ENCODE assay signal across 25 cellular contexts in genomic region chr19:3272532-3272931, GRCh38. TPM values are rescaled to one million over a fixed set of nuclear protein-coding genes. Genes with fewer than 3 reads are reported as not detected.
DNase-seq lines count a peak whose midpoint lies in the region; ATAC-seq and TF ChIP-seq lines count a peak whose summit lies in the region.
"Had no signal": no experiment of that assay in that cellular context is flagged by ENCODE, and none has a peak within 500 bp of the region (broad histone marks: within the 10 kb centered on the region; RNA-seq: fewer than 3 reads in every experiment).

No MANE protein-coding gene starts in this region.

- no peaks in the 10 kb centered on the region for H4K20me1 ChIP-seq in SK-N-SH (ENCODE audit: insufficient read depth)
- no peaks in the 10 kb centered on the region for H4K20me1 ChIP-seq in osteoblast (ENCODE audit: insufficient read depth, low read length)

- 60% methylated on average over 3 of the region's 3 CpGs for WGBS in SK-N-SH (ENCODE audit: low lambda C conversion rate)

- peaks cover 17% of the 10 kb centered on the region for H3K27me3 Mint-ChIP-seq in glutamatergic neuron (ENCODE audit: unreplicated experiment)

- peaks cover 5% of the 10 kb centered on the region for H3K36me3 Mint-ChIP-seq in glutamatergic neuron (ENCODE audit: unreplicated experiment)
- peaks cover 0 to 7% of the 10 kb centered on the region in 2 donors for H3K36me3 Mint-ChIP-seq in activated naive CD4-positive, alpha-beta T cell treated with anti-CD3 and anti-CD28 coated beads, Interleukin-2, amount 50 U/mL, for 72 hours
- H3K36me3 Mint-ChIP-seq: CD14-positive monocyte; CD4-positive, CD25-positive, alpha-beta regulatory T cell had no signal

- POLR2A ChIA-PET in SK-N-SH (lab: Yijun Ruan, JAX) = no interaction called here

- H3K79me2 ChIP-seq in SK-N-SH (ENCODE audit: insufficient read depth) (no peaks in the 10 kb centered on the region), osteoblast (ENCODE audit: insufficient read depth, low read length) (no peaks in the 10 kb centered on the region)

- H3K4me3 ChIP-seq in SK-N-SH (ENCODE audit: low read depth in 2 of 2, low read length in 1 of 2) (no peak overlapping the region), osteoblast (ENCODE audit: insufficient read depth, low read length) (no peak overlapping the region), left lung (no peak overlapping the region), upper lobe of right lung (no peak overlapping the region)
- H3K4me3 ChIP-seq: A549, BLaER1 had no signal

- H3K4me2 ChIP-seq in SK-N-SH = no peak overlapping the region
- H3K4me2 ChIP-seq in osteoblast (ENCODE audit: insufficient read depth, low read length) = no peak overlapping the region
- H3K4me2 ChIP-seq: A549 had no signal

- H3K4me1 Mint-ChIP-seq in glutamatergic neuron (ENCODE audit: low read depth, unreplicated experiment) = peaks cover 10% of the 10 kb centered on the region

- H3K27me3 ChIP-seq in SK-N-SH (ENCODE audit: insufficient read depth) (peaks cover 5% of the 10 kb centered on the region; the same call in 1 of the 2 replicates), osteoblast (ENCODE audit: insufficient read depth, low read length) (peaks cover 42% of the 10 kb centered on the region), left lung (peaks cover 22 to 100% of the 10 kb centered on the region in 2 donors), upper lobe of right lung (peaks cover 71% of the 10 kb centered on the region)

- H3K36me3 ChIP-seq in SK-N-SH (replicated peaks in 1 of 2; ENCODE audit: control insufficient read depth in 1 of 2, insufficient read depth in 2 of 2, low read length in 1 of 2) (no peaks in the 10 kb centered on the region), osteoblast (ENCODE audit: insufficient read depth, low read length) (no peaks in the 10 kb centered on the region), left lung (no peaks in the 10 kb centered on the region), upper lobe of right lung (no peaks in the 10 kb centered on the region)
- H3K36me3 ChIP-seq: BE2C, BLaER1 had no signal

- H3K4me3 Mint-ChIP-seq in glutamatergic neuron (ENCODE audit: unreplicated experiment) = peak overlapping the region; percentile 20
- H3K4me3 Mint-ChIP-seq: CD14-positive monocyte; CD4-positive, alpha-beta memory T cell had no signal

- TF ChIP-seq EP300 in SK-N-SH (IDR thresholded peaks at IDR 0.05; ENCODE audit: borderline replicate concordance in 1 of 2, low read depth in 1 of 2, low read length in 1 of 2) = no peak

- ATAC-seq in SK-N-SH treated with all-trans-retinoic acid at 6 μM for 48 hours = no peak
- ATAC-seq in left lung = no peak
- ATAC-seq in upper lobe of right lung = no peak
- no peak for ATAC-seq in activated naive CD4-positive, alpha-beta T cell treated with anti-CD3 and anti-CD28 coated beads, Interleukin-2, amount 50 U/mL, for 72 hours
- ATAC-seq: A549 had no signal

- H3K4me1 ChIP-seq in SK-N-SH (ENCODE audit: control insufficient read depth in 1 of 2, insufficient read depth in 2 of 2, low read depth in 1 of 2, low read length in 1 of 2) (peaks cover 0 to 7% of the 10 kb centered on the region in 2 experiments; a peak in 2 of 4 replicates), osteoblast (ENCODE audit: insufficient read depth, low read length) (no peaks in the 10 kb centered on the region), left lung (peaks cover 5 to 6% of the 10 kb centered on the region in 2 donors), upper lobe of right lung (no peaks in the 10 kb centered on the region)
- H3K4me1 ChIP-seq: BE2C had no signal

- no peak for TF ChIP-seq RAD21 in SK-N-SH (IDR thresholded peaks at IDR 0.05; ENCODE audit: low read length)

- CTCF ChIA-PET in SK-N-SH (lab: Yijun Ruan, JAX) = interaction anchor here (0.7 to 1.1 kb wide), 3 partner anchors 16 to 61 kb away, joined by 3 read pairs; no protein-coding TSS in a partner anchor

- H3K9ac ChIP-seq in SK-N-SH = no peak overlapping the region
- H3K9ac ChIP-seq: BLaER1 had no signal

- H3K9me3 Mint-ChIP-seq in glutamatergic neuron (ENCODE audit: unreplicated experiment) = peaks cover 15% of the 10 kb centered on the region
- H3K9me3 Mint-ChIP-seq in activated naive CD4-positive, alpha-beta T cell treated with anti-CD3 and anti-CD28 coated beads, Interleukin-2, amount 50 U/mL, for 72 hours = no peaks in the 10 kb centered on the region

- H3K27ac Mint-ChIP-seq in glutamatergic neuron (ENCODE audit: unreplicated experiment) = no peak overlapping the region
- no peak overlapping the region for H3K27ac Mint-ChIP-seq in activated naive CD4-positive, alpha-beta T cell treated with anti-CD3 and anti-CD28 coated beads, Interleukin-2, amount 50 U/mL, for 72 hours
- H3K27ac Mint-ChIP-seq: CD14-positive monocyte had no signal

- intact Hi-C loops in left lung (cut with DNase I) = no loop called here
- intact Hi-C loops in upper lobe of right lung (cut with DNase I) = no loop called here

- TF ChIP-seq CTCF in SK-N-SH (IDR thresholded peaks at IDR 0.05) (no peak), glutamatergic neuron (IDR thresholded peaks at IDR 0.05; ENCODE audit: partially characterized antibody, unreplicated experiment) (no peak), osteoblast (IDR thresholded peaks at IDR 0.05; ENCODE audit: extremely low read depth, low read depth, low read length) (no peak), left lung (IDR thresholded peaks at IDR 0.05) (no peak), upper lobe of right lung (IDR thresholded peaks at IDR 0.05) (no peak)

- no peaks in the 10 kb centered on the region for H3K9me2 ChIP-seq in SK-N-SH

- H2AFZ ChIP-seq in SK-N-SH (ENCODE audit: low read depth) = no peak overlapping the region
- no peak overlapping the region for H2AFZ ChIP-seq in osteoblast (ENCODE audit: low read length)

- H3K27ac ChIP-seq in SK-N-SH (ENCODE audit: low read depth in 2 of 2, low read length in 1 of 2) (no peak overlapping the region), osteoblast (ENCODE audit: low read depth, low read length) (no peak overlapping the region), left lung (no peak overlapping the region), upper lobe of right lung (no peak overlapping the region)
- H3K27ac ChIP-seq: 22Rv1, A549, BLaER1 had no signal

- H3F3A ChIP-seq in SK-N-SH (replicated peaks; ENCODE audit: insufficient read depth) = peaks cover 3% of the 10 kb centered on the region

- H3K9me3 ChIP-seq in SK-N-SH (no peaks in the 10 kb centered on the region), osteoblast (ENCODE audit: low read depth, low read length) (peaks cover 4% of the 10 kb centered on the region), left lung (peaks cover 0 to 9% of the 10 kb centered on the region in 2 donors), upper lobe of right lung (no peaks in the 10 kb centered on the region)
- H3K9me3 ChIP-seq: BE2C had no signal

- DNase-seq in SK-N-SH (no peak), glutamatergic neuron (no peak), osteoblast (ENCODE audit: insufficient read length, low spot score, missing footprints) (peak; percentile 52), left lung (no peak), upper lobe of right lung (no peak)
- DNase-seq in activated naive CD4-positive, alpha-beta T cell treated with anti-CD3 and anti-CD28 coated beads, Interleukin-2, amount 50 U/mL, for 72 hours (ENCODE audit: low spot score in 2 of 2) = no peak
- DNase-seq: BE2C; C1 segment of cervical spinal cord; CD4-positive, alpha-beta memory T cell; CD4-positive, CD25-positive, alpha-beta regulatory T cell; CD8-positive, alpha-beta memory T cell; COR-L47; DMS 273 treated with DMSO at 0.1 percent for 48 hours; DMS153; DMS53; DMS79; DND-41; EL; GDM1 had no signal

TF ChIP-seq in SK-N-SH treated with all-trans-retinoic acid at 6 μM for 48 hours, 23 proteins besides CTCF, POLR2A, EP300 and RAD21:
- TF ChIP-seq ZFP3 (CRISPR knock-in tag; IDR thresholded peaks at IDR 0.05) (peak; percentile 65; the same call in 1 of the 2 replicates), BACH2 (CRISPR knock-in tag; IDR thresholded peaks at IDR 0.05; ENCODE audit: borderline replicate concordance) (no peak)

TF ChIP-seq in SK-N-SH, 30 proteins besides CTCF, POLR2A, EP300 and RAD21 (continues in another document):
- no peak for TF ChIP-seq POLR2AphosphoS5 (IDR thresholded peaks at IDR 0.05; ENCODE audit: low read depth, low read length)
- no peak for TF ChIP-seq TAF1 (IDR thresholded peaks at IDR 0.05; ENCODE audit: borderline replicate concordance, low read depth, low read length)
- no peak for TF ChIP-seq SMC3 (IDR thresholded peaks at IDR 0.05; ENCODE audit: low read depth, low read length)
- no peak for TF ChIP-seq IRF3 (IDR thresholded peaks at IDR 0.05; ENCODE audit: low read depth, low read length)
- no peak for TF ChIP-seq PBX3 (IDR thresholded peaks at IDR 0.05)
- no peak for TF ChIP-seq RXRA (IDR thresholded peaks at IDR 0.05; ENCODE audit: borderline replicate concordance, low read depth)
- TF ChIP-seq NFIC (IDR thresholded peaks at IDR 0.05; ENCODE audit: borderline replicate concordance) = no peak
- TF ChIP-seq TEAD4 (IDR thresholded peaks at IDR 0.05; ENCODE audit: borderline replicate concordance, insufficient read depth) = no peak
- TF ChIP-seq GATA2 (CRISPR knock-in tag; IDR thresholded peaks at IDR 0.05) = no peak

RNA-seq across cellular contexts. Expression of gene CELF5, which starts 48.1 kb away (rescaled TPM):
- polyA plus RNA-seq in SK-N-SH (2012; rRNA removed) = 0.33 and 0.57 TPM in 2 replicates
- 0.27 and 0.42 TPM in 2 replicates for polyA plus RNA-seq in SK-N-SH (2012; cell fraction: cytosol; rRNA removed)
- polyA plus RNA-seq in SK-N-SH (2012; cell fraction: nucleus; rRNA removed) = 1.5 and 3.5 TPM in 2 replicates
- total RNA-seq in glutamatergic neuron (ENCODE audit: unreplicated experiment) (12.5 TPM), osteoblast (not detected in 2 replicates), left lung (under 1 TPM in 1 of 2 donors, not detected in 1; 0.38 TPM), upper lobe of right lung (not detected)
- under 1 TPM in 1 of 2 donors, not detected in 1; 0.66 TPM for total RNA-seq in activated naive CD4-positive, alpha-beta T cell treated with anti-CD3 and anti-CD28 coated beads, Interleukin-2, amount 50 U/mL, for 72 hours
- total RNA-seq: A172 had no signal
- polyA plus RNA-seq: CD14-positive monocyte; CD4-positive, CD25-positive, alpha-beta regulatory T cell; CD8-positive, alpha-beta memory T cell had no signal
